In the genomic region with DNA sequence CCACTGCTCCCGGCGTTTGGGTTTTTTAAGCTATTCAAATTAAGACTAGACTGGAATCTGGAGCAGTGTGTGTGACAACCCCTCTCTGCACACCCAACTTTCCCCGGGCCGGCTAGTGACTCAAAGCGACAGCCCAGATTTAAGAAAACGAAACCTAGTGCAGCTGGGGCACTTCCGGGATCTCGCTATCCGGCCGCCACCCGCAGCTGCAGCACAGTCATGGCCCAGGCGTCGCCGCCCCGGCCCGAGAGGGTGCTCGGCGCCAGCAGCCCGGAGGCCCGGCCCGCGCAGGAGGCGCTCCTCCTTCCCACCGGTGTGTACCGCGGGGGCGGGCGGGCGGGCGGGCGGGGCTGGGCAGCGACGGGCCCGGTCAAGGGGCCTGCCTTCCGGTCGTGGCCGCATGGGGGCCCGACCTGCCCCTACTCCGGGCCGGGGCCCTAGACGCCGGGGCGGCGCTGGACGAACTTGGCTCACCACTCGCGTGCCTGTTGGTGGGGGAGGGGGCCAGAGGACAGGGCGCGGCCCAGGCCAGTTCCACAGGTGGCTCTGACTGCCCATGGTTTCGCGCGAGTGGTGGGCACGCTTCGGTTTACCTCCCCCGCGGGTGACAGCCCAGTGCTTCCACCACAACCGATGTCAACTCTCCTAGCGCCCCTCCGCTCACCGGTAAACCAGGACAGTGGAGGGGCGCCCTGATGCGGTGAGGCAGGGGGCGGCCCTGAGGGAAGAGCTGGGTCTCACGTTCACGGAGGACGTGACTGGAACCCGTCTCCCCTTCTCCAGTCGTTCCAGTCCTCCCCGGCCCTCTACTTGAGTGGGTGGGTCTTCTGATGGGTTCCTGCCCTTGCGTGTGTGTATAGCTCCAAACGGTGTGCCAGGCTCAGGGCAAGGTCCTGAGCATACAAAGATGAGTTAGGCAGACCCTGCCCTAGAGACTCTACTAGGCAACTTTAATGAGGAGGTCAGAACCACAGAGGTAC, we compare ENCODE assay signal across 8 cellular contexts. TPM values are rescaled to one million over a fixed set of nuclear protein-coding genes. Genes with fewer than 3 reads are reported as not detected.
DNase-seq lines count a peak whose midpoint lies in the region; ATAC-seq lines count a peak whose summit lies in the region.

A gene (plus strand): TSS at position 171 of the 980 bp plus-strand sequence. CDS start 49 bp downstream, at position 220.

- peak within 1 kb of the TSS; percentile 35 for H3K4me3 ChIP-seq in mesodermal cell (ENCODE audit: extremely low read depth, insufficient read depth, low read length, poor library complexity, severe bottlenecking)

- H3K36me3 ChIP-seq in mesodermal cell (ENCODE audit: control insufficient read depth, insufficient read depth, low read length) = no peaks in the 10 kb centered on the region

- DNase-seq in NCI-H2107 treated with DMSO at 0.1 percent for 48 hours (lab: John Stamatoyannopoulos, UW; ENCODE audit: unreplicated experiment) (peak; percentile 11), NCI-H2107 (lab: John Stamatoyannopoulos, UW) (no peak)
- peak; percentile 69 for DNase-seq in NK-92 treated with Interleukin-12 subunit alpha and Interleukin-12 subunit beta, amount 100 ng/mL, for 24 hours (lab: John Stamatoyannopoulos, UW)
- peak; percentile 87 for DNase-seq in activated CD8-positive, alpha-beta memory T cell treated with anti-CD3 and anti-CD28 coated beads, Interleukin-2, amount 50 U/mL, for 4 hours
- peak; percentile 82 to 86 for DNase-seq in stimulated activated CD8-positive, alpha-beta memory T cell treated with anti-CD3 and anti-CD28 coated beads, Interleukin-15, amount 100 ng/mL, for 48 hours (ENCODE audit: low read depth in 2 of 2)

- H3K4me1 ChIP-seq in mesodermal cell (ENCODE audit: control insufficient read depth, insufficient read depth, low read length, poor library complexity, severe bottlenecking) = peaks cover 4% of the 10 kb centered on the region

- peak; percentile 82 for ATAC-seq in HG02943 (IDR thresholded peaks at IDR 0.05; ENCODE audit: low read depth, unreplicated experiment)

- no peaks in the 10 kb centered on the region for H3K9me3 ChIP-seq in mesodermal cell (ENCODE audit: control insufficient read depth, low read length)

- in situ Hi-C loops in endometrial microvascular endothelial cells (cut with HindIII; ENCODE audit: inconsistent ontology term, low pct_unique_long_range_greater_than_20kb, low sequenced_read_pairs) = no loop called here

- 13 to 20% methylated on average over 28 to 34 of the region's 71 CpGs for WGBS in mesodermal cell (ENCODE audit: insufficient coverage in 2 of 2), 2 experiments

- H3K27ac ChIP-seq in mesodermal cell (ENCODE audit: low read depth, low read length, severe bottlenecking) = peak within 1 kb of the TSS; percentile 73

RNA-seq across cellular contexts. Expression of the gene that starts here (rescaled TPM):
- 27.7 TPM for total RNA-seq in endometrial microvascular endothelial cells (ENCODE audit: inconsistent ontology term)
- polyA plus RNA-seq in mesodermal cell (2013, experiment 1 of 2) = 6.5 TPM
- 8.3 TPM for polyA plus RNA-seq in mesodermal cell (2013, experiment 2 of 2)
